1 cellular context compared by ENCODE assay signal in the genomic region with DNA sequence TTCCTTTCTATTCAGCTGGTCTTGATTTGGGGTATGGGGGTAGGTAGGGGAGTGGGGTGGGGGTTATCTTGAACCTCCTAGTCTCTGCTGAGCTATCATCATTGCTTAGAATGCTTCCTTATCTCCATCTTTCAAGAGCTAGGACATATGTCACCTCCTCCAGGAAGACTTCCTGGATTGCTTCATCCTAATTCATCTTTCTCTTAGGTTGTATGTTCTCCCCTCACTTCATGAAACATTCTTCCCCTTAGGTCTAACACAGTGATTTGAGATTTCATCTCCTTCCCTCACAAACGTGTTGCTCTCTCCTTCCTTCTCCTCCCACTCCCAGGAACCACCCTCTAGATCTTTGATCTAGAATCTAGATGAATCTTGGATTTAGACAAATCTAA.
TF ChIP-seq lines count a peak whose summit lies in the region.

No MANE protein-coding gene starts in this region.

TF ChIP-seq in HepG2, 621 proteins besides CTCF, POLR2A, EP300 and RAD21:
- TF ChIP-seq ZNF546 (CRISPR knock-in tag; conservative IDR thresholded peaks at IDR 0.05) = no peak
- TF ChIP-seq ZFP36 (IDR thresholded peaks at IDR 0.05; ENCODE audit: borderline replicate concordance, low read depth, low read length, partially characterized antibody) = peak; percentile 97
- no peak for TF ChIP-seq ZFP36L1 (CRISPR knock-in tag; IDR thresholded peaks at IDR 0.05)
- TF ChIP-seq REXO4 (CRISPR knock-in tag; IDR thresholded peaks at IDR 0.05; ENCODE audit: borderline replicate concordance) = no peak
- 0 out of 2 replicates have a peak, but pooled peaks have one; percentile 16 for TF ChIP-seq KDM1A (CRISPR knock-in tag; IDR thresholded peaks at IDR 0.05)
- TF ChIP-seq MTA1 (CRISPR knock-in tag; IDR thresholded peaks at IDR 0.05; ENCODE audit: borderline replicate concordance) = no peak
